19 cellular contexts compared by ENCODE assay signal in the genomic region with DNA sequence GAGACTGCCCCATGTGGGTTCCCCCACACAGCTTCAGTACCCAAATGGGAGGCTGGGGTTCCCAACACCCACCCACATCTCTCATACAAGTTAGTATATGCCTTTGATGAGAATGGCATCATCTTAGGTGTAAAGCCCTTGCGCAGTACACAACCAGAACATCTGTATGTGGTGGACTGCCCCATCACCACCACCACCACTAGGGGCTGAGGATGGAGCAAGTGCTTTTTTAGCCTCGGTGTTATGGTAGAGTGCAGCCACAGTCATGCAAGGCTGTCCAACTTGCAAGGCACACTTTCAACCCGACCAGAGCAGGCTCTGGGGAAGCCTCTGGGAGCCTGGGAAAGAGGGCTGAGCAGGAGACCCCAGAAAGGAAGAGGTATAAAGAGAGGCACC.
"Had no signal": no experiment of that assay in that cellular context is flagged by ENCODE, and none has a peak within 500 bp of the region (broad histone marks: within the 10 kb centered on the region; RNA-seq: fewer than 3 reads in every experiment).

No MANE protein-coding gene starts in this region.

- H3K9ac ChIP-seq: parathyroid adenoma had no signal

- H3K4me1 Mint-ChIP-seq: activated B cell treated with CpG ODN at 0.5 μM for 24 hours, naive B cell had no signal

- H3K36me3 Mint-ChIP-seq: activated naive CD8-positive, alpha-beta T cell; naive B cell had no signal

- H3K4me3 ChIP-seq: body of pancreas, left lung had no signal

- H3K9me3 ChIP-seq: body of pancreas, left lung had no signal

- H3K27ac ChIP-seq: body of pancreas, left lung, parathyroid adenoma had no signal

- FAIRE-seq: TTC549 had no signal

- H2AFZ ChIP-seq: parathyroid adenoma had no signal

- H3K27me3 Mint-ChIP-seq: activated B cell treated with CpG ODN at 0.5 μM for 24 hours; activated CD8-positive, alpha-beta T cell treated with anti-CD3 and anti-CD28 coated beads for 36 hours; naive B cell had no signal

- H3K4me1 ChIP-seq: left lung, parathyroid adenoma had no signal

- ATAC-seq: activated CD8-positive, alpha-beta T cell treated with anti-CD3 and anti-CD28 coated beads for 36 hours; activated T-cell treated with anti-CD3 and anti-CD28 coated beads, Interleukin-2, amount 50 U/mL, for 4 hours; body of pancreas had no signal

- DNase-seq: activated B cell treated with CpG ODN at 0.5 μM for 24 hours; activated CD4-positive, alpha-beta T cell treated with anti-CD3 and anti-CD28 coated beads for 48 hours; activated effector memory CD4-positive, alpha-beta T cell treated with anti-CD3 and anti-CD28 coated beads, Interleukin-2, amount 50 U/mL, for 16 hours; activated T-cell treated with anti-CD3 and anti-CD28 coated beads, Interleukin-2, amount 50 U/mL, for 4 hours; amniotic stem cell; body of pancreas; effector memory CD4-positive, alpha-beta T cell; islet precursor cell; left lung; mammary epithelial cell; naive B cell; stimulated activated CD4-positive, alpha-beta T cell treated with anti-CD3 and anti-CD28 coated beads, Interleukin-4, amount 100 ng/mL, for 1 hour; stimulated activated naive CD4-positive, alpha-beta T cell; SW 1271; trophoblast cell had no signal

- H3K27me3 ChIP-seq: body of pancreas had no signal

- H3K9me3 Mint-ChIP-seq: activated B cell treated with CpG ODN at 0.5 μM for 24 hours; activated CD8-positive, alpha-beta T cell treated with anti-CD3 and anti-CD28 coated beads for 36 hours; activated T-cell treated with anti-CD3 and anti-CD28 coated beads, Interleukin-2, amount 50 U/mL, for 4 hours had no signal

- H3K27ac Mint-ChIP-seq: activated B cell treated with CpG ODN at 0.5 μM for 24 hours; activated CD8-positive, alpha-beta T cell treated with anti-CD3 and anti-CD28 coated beads for 36 hours; activated naive CD8-positive, alpha-beta T cell had no signal

- H3K4me3 Mint-ChIP-seq: activated B cell treated with CpG ODN at 0.5 μM for 24 hours; activated CD8-positive, alpha-beta T cell treated with anti-CD3 and anti-CD28 coated beads for 36 hours; activated naive CD8-positive, alpha-beta T cell; activated T-cell treated with anti-CD3 and anti-CD28 coated beads, Interleukin-2, amount 50 U/mL, for 4 hours; naive B cell had no signal

- H3K79me2 ChIP-seq: parathyroid adenoma had no signal

- H3K36me3 ChIP-seq: left lung had no signal
